32 cellular contexts compared by ENCODE assay signal in the genomic region with DNA sequence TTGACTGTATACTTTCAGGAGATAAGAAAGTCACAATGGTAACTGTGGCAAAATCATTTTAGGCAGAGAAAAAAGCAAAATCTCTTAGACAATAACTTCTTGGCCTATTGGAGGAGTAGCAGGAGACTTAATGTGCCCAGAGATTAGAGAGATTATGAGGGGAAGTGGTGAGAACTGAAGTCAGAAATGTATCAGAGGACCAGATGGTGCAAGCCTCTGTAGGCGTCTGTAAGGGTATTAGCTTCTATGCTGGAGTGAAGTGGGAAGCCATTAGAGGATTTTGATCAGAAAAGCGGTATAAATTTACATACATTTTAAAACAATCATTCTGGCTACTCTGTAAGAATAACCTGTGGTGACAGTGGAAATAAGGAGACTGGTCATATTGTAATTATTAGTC.
"Had no signal": no experiment of that assay in that cellular context is flagged by ENCODE, and none has a peak within 500 bp of the region (broad histone marks: within the 10 kb centered on the region; RNA-seq: fewer than 3 reads in every experiment).

No MANE protein-coding gene starts in this region.

- H3K4me1 ChIP-seq: ascending aorta, colonic mucosa, Peyer's patch had no signal

- H3K27me3 ChIP-seq: ascending aorta, cardiac muscle cell, colonic mucosa, Peyer's patch had no signal

- H3K36me3 Mint-ChIP-seq: activated naive CD4-positive, alpha-beta T cell treated with anti-CD3 and anti-CD28 coated beads, Interleukin-2, amount 50 U/mL, for 24 hours; activated naive CD8-positive, alpha-beta T cell treated with anti-CD3 and anti-CD28 coated beads, Interleukin-2, amount 10 ng/mL, durations not matched to agents 7 days and 5 days had no signal

- H3K27me3 Mint-ChIP-seq: activated B cell treated with CpG ODN at 0.5 μM for 24 hours; activated CD8-positive, alpha-beta T cell treated with anti-CD3 and anti-CD28 coated beads for 36 hours; activated naive CD4-positive, alpha-beta T cell treated with anti-CD3 and anti-CD28 coated beads, Interleukin-2, amount 50 U/mL, for 24 hours; activated naive CD8-positive, alpha-beta T cell treated with anti-CD3 and anti-CD28 coated beads, Interleukin-2, amount 10 ng/mL, durations not matched to agents 7 days and 5 days; central memory CD8-positive, alpha-beta T cell had no signal

- H3K4me1 Mint-ChIP-seq: activated B cell treated with CpG ODN at 0.5 μM for 24 hours; activated naive CD4-positive, alpha-beta T cell treated with anti-CD3 and anti-CD28 coated beads, Interleukin-2, amount 50 U/mL, for 24 hours; activated naive CD8-positive, alpha-beta T cell treated with anti-CD3 and anti-CD28 coated beads, Interleukin-2, amount 10 ng/mL, durations not matched to agents 7 days and 5 days; central memory CD8-positive, alpha-beta T cell had no signal

- DNase-seq: activated B cell treated with CpG ODN at 0.5 μM for 24 hours; activated CD4-positive, alpha-beta T cell treated with anti-CD3 and anti-CD28 coated beads for 4 hours; activated CD4-positive, CD25-positive, alpha-beta regulatory T cell treated with anti-CD3 and anti-CD28 coated beads, Interleukin-2, amount 50 U/mL, for 72 hours; activated CD8-positive, alpha-beta T cell treated with anti-CD3 and anti-CD28 coated beads for 36 hours; activated gamma-delta T cell; activated naive CD4-positive, alpha-beta T cell treated with Interleukin-2 at 50 U/mL for 16 hours; activated naive CD8-positive, alpha-beta T cell treated with anti-CD3 and anti-CD28 coated beads, Interleukin-2, amount 10 ng/mL, durations not matched to agents 7 days and 5 days; activated T-cell treated with anti-CD3 and anti-CD28 coated beads, Interleukin-2, amount 50 U/mL, for 1 hour; activated T-cell treated with anti-CD3 and anti-CD28 coated beads, Interleukin-2, amount 50 U/mL, for 72 hours; amygdala; colonic mucosa; MM.1S; NCI-H1092 treated with DMSO at 0.1 percent for 48 hours; NCI-H1417; NCI-H187 treated with DMSO at 0.1 percent for 48 hours; NCI-H2081; NCI-H345; NCI-H526 treated with DMSO at 0.1 percent for 48 hours; NCI-H774; PC-3; Peyer's patch; RPMI8226; SIG-M5 had no signal

- H3K27ac Mint-ChIP-seq: activated B cell treated with CpG ODN at 0.5 μM for 24 hours; activated CD8-positive, alpha-beta T cell treated with anti-CD3 and anti-CD28 coated beads for 36 hours; activated naive CD4-positive, alpha-beta T cell treated with anti-CD3 and anti-CD28 coated beads, Interleukin-2, amount 50 U/mL, for 24 hours; activated naive CD8-positive, alpha-beta T cell treated with anti-CD3 and anti-CD28 coated beads, Interleukin-2, amount 10 ng/mL, durations not matched to agents 7 days and 5 days; activated T-cell treated with anti-CD3 and anti-CD28 coated beads, Interleukin-2, amount 50 U/mL, for 72 hours; activated T-helper 2 cell treated with anti-CD3 and anti-CD28 coated beads, Interferon-gamma antibody, Interleukin-2, Interleukin-4, amounts not matched to agents 10 μg/mL and 5 μg/mL and 100 μg/mL, durations not matched to agents 14 hours and 24 hours and 36 hours; T-helper 1 cell treated with Interleukin-12 subunit alpha and Interleukin-12 subunit beta and Interleukin-4 antibody, amounts not matched to agents 30 μg/mL and 1 μg/mL, for 36 hours; T-helper 2 cell treated with Interferon-gamma antibody and Interleukin-4, amounts not matched to agents 5 μg/mL and 100 μg/mL, for 36 hours had no signal

- H3K36me3 ChIP-seq: ascending aorta, cardiac muscle cell, colonic mucosa, Peyer's patch had no signal

- H3K9me3 ChIP-seq: ascending aorta, colonic mucosa, Peyer's patch had no signal

- H3K9me3 Mint-ChIP-seq: activated naive CD4-positive, alpha-beta T cell treated with anti-CD3 and anti-CD28 coated beads, Interleukin-2, amount 50 U/mL, for 24 hours; activated naive CD8-positive, alpha-beta T cell treated with anti-CD3 and anti-CD28 coated beads, Interleukin-2, amount 10 ng/mL, durations not matched to agents 7 days and 5 days; activated T-helper 2 cell treated with anti-CD3 and anti-CD28 coated beads, Interferon-gamma antibody, Interleukin-2, Interleukin-4, amounts not matched to agents 10 μg/mL and 5 μg/mL and 100 μg/mL, durations not matched to agents 14 hours and 24 hours and 36 hours; T-helper 2 cell treated with Interferon-gamma antibody and Interleukin-4, amounts not matched to agents 5 μg/mL and 100 μg/mL, for 36 hours had no signal

- ATAC-seq: activated CD8-positive, alpha-beta T cell treated with anti-CD3 and anti-CD28 coated beads for 36 hours; activated T-cell treated with anti-CD3 and anti-CD28 coated beads, Interleukin-2, amount 50 U/mL, for 72 hours; PC-3; SK-N-SH treated with all-trans-retinoic acid at 6 μM for 48 hours had no signal

- H3K4me2 ChIP-seq: KMS-11 had no signal

- H3K4me3 Mint-ChIP-seq: activated B cell treated with CpG ODN at 0.5 μM for 24 hours; activated CD8-positive, alpha-beta T cell treated with anti-CD3 and anti-CD28 coated beads for 36 hours; activated naive CD4-positive, alpha-beta T cell treated with anti-CD3 and anti-CD28 coated beads, Interleukin-2, amount 50 U/mL, for 24 hours; activated naive CD8-positive, alpha-beta T cell treated with anti-CD3 and anti-CD28 coated beads, Interleukin-2, amount 10 ng/mL, durations not matched to agents 7 days and 5 days; activated T-cell treated with anti-CD3 and anti-CD28 coated beads, Interleukin-2, amount 50 U/mL, for 72 hours; central memory CD8-positive, alpha-beta T cell; T-helper 1 cell treated with Interleukin-12 subunit alpha and Interleukin-12 subunit beta and Interleukin-4 antibody, amounts not matched to agents 30 μg/mL and 1 μg/mL, for 36 hours; T-helper 2 cell treated with Interferon-gamma antibody and Interleukin-4, amounts not matched to agents 5 μg/mL and 100 μg/mL, for 36 hours had no signal

- H3K27ac ChIP-seq: ascending aorta, cardiac muscle cell, colonic mucosa, KMS-11, Peyer's patch had no signal

- H3K4me3 ChIP-seq: ascending aorta, cardiac muscle cell, colonic mucosa, Peyer's patch had no signal
